ENCODE assay signal across 12 cellular contexts in the genomic region with DNA sequence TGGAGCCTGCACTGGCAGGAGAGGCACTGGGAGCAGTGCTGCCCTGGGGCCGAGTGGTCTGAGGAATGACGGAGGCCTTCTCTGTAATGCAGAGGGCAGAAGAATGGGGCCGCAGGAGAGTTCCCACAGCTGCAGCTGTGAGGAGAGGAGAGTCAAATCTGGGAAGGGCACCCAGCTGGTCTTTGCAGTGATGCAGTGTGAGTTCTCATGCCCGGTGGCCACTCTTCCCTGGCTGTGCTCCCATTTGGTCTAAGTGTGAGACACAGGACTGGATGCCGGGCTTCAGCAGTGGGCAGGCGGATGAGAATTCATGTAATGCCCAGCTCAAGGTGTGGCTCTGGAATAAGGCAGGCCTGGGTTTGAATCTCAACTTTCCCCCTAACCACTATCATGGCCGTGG.
"Had no signal": no experiment of that assay in that cellular context is flagged by ENCODE, and none has a peak within 500 bp of the region (broad histone marks: within the 10 kb centered on the region; RNA-seq: fewer than 3 reads in every experiment).

No MANE protein-coding gene starts in this region.

- H3K27me3 Mint-ChIP-seq: type B pancreatic cell had no signal

- DNase-seq: activated B cell treated with CpG ODN at 0.5 μM for 24 hours; activated CD4-positive, alpha-beta T cell treated with anti-CD3 and anti-CD28 coated beads for 48 hours; activated naive CD4-positive, alpha-beta T cell treated with Interleukin-2 at 50 U/mL for 16 hours; erythroblast; mesenchymal stem cell; natural killer cell; nucleus accumbens; stimulated activated CD4-positive, alpha-beta T cell treated with anti-CD3 and anti-CD28 coated beads, Interleukin-2, amount 100 ng/mL, for 48 hours; T-helper 17 cell had no signal

- H3K4me1 Mint-ChIP-seq: activated B cell treated with CpG ODN at 0.5 μM for 24 hours; activated T-helper 17 cell treated with anti-CD3 and anti-CD28 coated beads, Interleukin-2, amount 50 U/mL, for 72 hours; stimulated activated memory B cell treated with anti-CD40 and anti-IgM and Interleukin-4, amounts not matched to agents 10 μg/mL and 1 μg/mL and 100 μg/mL, for 72 hours; T-helper 17 cell had no signal

- ATAC-seq: activated T-helper 17 cell treated with anti-CD3 and anti-CD28 coated beads, Interleukin-2, amount 50 U/mL, for 72 hours; natural killer cell; stimulated activated memory B cell treated with anti-CD40 and anti-IgM and Interleukin-4, amounts not matched to agents 10 μg/mL and 1 μg/mL and 100 μg/mL, for 72 hours; T-helper 17 cell had no signal

- H3K27ac Mint-ChIP-seq: activated B cell treated with CpG ODN at 0.5 μM for 24 hours; activated T-helper 17 cell treated with anti-CD3 and anti-CD28 coated beads, Interleukin-2, amount 50 U/mL, for 72 hours; natural killer cell; stimulated activated memory B cell treated with anti-CD40 and anti-IgM and Interleukin-4, amounts not matched to agents 10 μg/mL and 1 μg/mL and 100 μg/mL, for 72 hours; T-helper 17 cell; type B pancreatic cell had no signal

- H3K4me3 Mint-ChIP-seq: activated B cell treated with CpG ODN at 0.5 μM for 24 hours; activated T-helper 17 cell treated with anti-CD3 and anti-CD28 coated beads, Interleukin-2, amount 50 U/mL, for 72 hours; natural killer cell; stimulated activated memory B cell treated with anti-CD40 and anti-IgM and Interleukin-4, amounts not matched to agents 10 μg/mL and 1 μg/mL and 100 μg/mL, for 72 hours; T-helper 17 cell; type B pancreatic cell had no signal

- H3K36me3 Mint-ChIP-seq: natural killer cell; stimulated activated memory B cell treated with anti-CD40 and anti-IgM and Interleukin-4, amounts not matched to agents 10 μg/mL and 1 μg/mL and 100 μg/mL, for 72 hours had no signal

- H3K9me3 Mint-ChIP-seq: activated B cell treated with CpG ODN at 0.5 μM for 24 hours; activated T-helper 17 cell treated with anti-CD3 and anti-CD28 coated beads, Interleukin-2, amount 50 U/mL, for 72 hours; natural killer cell had no signal
